ENCODE assay signal across 22 cellular contexts in genomic region chr7:107867858-107868466, GRCh38.
"Had no signal": no experiment of that assay in that cellular context is flagged by ENCODE, and none has a peak within 500 bp of the region (broad histone marks: within the 10 kb centered on the region; RNA-seq: fewer than 3 reads in every experiment).

No MANE protein-coding gene starts in this region.

- H3K4me1 ChIP-seq: heart right ventricle, left lung, psoas muscle, suprapubic skin, tibial artery, upper lobe of left lung, uterus had no signal

- H3K4me3 ChIP-seq: dorsolateral prefrontal cortex, heart right ventricle, left lung, lung, psoas muscle, smooth muscle cell, suprapubic skin, tibial artery, upper lobe of left lung, uterus had no signal

- H3K36me3 ChIP-seq: heart right ventricle, left lung, suprapubic skin, tibial artery, upper lobe of left lung, uterus had no signal

- H3K27ac ChIP-seq: dorsolateral prefrontal cortex, heart right ventricle, left lung, psoas muscle, suprapubic skin, tibial artery, upper lobe of left lung, uterus had no signal

- H3K9me3 ChIP-seq: heart right ventricle, left lung, psoas muscle, suprapubic skin, tibial artery, upper lobe of left lung, uterus had no signal

- ATAC-seq: heart right ventricle; left lung; psoas muscle; stimulated activated effector memory CD8-positive, alpha-beta T cell treated with anti-CD3 and anti-CD28 coated beads, Interleukin-12 subunit alpha, Interleukin-12 subunit beta, amount 100 ng/mL, for 72 hours; stimulated activated naive CD8-positive, alpha-beta T cell treated with anti-CD3 and anti-CD28 coated beads, Interleukin-15, Interleukin-2, amounts not matched to agents 100 U/mL and 50 U/mL, for 24 hours had no signal

- DNase-seq: cortex of kidney; dorsolateral prefrontal cortex; effector CD8-positive, alpha-beta T cell; foreskin melanocyte; heart right ventricle; hypothalamus; kidney glomerular epithelial cell; left lung; mesenchymal stem cell; midbrain; naive B cell; psoas muscle; stimulated activated CD4-positive, alpha-beta T cell treated with anti-CD3 and anti-CD28 coated beads, Interleukin-2, amount 100 ng/mL, for 48 hours; stimulated activated CD8-positive, alpha-beta memory T cell treated with anti-CD3 and anti-CD28 coated beads, Interleukin-4, amount 100 ng/mL, for 48 hours; stimulated activated naive CD8-positive, alpha-beta T cell treated with anti-CD3 and anti-CD28 coated beads, Interleukin-15, Interleukin-2, amounts not matched to agents 100 U/mL and 50 U/mL, for 24 hours; tibial artery; upper lobe of left lung; uterus had no signal

- H3K27me3 ChIP-seq: dorsolateral prefrontal cortex, left lung, suprapubic skin, tibial artery, upper lobe of left lung, uterus had no signal
